21 cellular contexts compared by ENCODE assay signal in genomic region chr16:22022151-22022550, GRCh38. TPM values are rescaled to one million over a fixed set of nuclear protein-coding genes. Genes with fewer than 3 reads are reported as not detected.
DNase-seq lines count a peak whose midpoint lies in the region; ATAC-seq and TF ChIP-seq lines count a peak whose summit lies in the region.
"Had no signal": no experiment of that assay in that cellular context is flagged by ENCODE, and none has a peak within 500 bp of the region (broad histone marks: within the 10 kb centered on the region; RNA-seq: fewer than 3 reads in every experiment).

No MANE protein-coding gene starts in this region.

- CTCF ChIA-PET in HCT116 (lab: Charles Lee) = interaction anchor here (1.1 kb wide), 1 partner anchor 56 kb away, joined by 3 read pairs; no protein-coding TSS in a partner anchor

- WGBS in trophoblast cell (ENCODE audit: extremely low coverage, insufficient coverage, insufficient read length) = no CpG with 5 or more reads among the region's 5 CpGs

- H3K27me3 Mint-ChIP-seq in immature natural killer cell (ENCODE audit: low read depth in 3 of 3) = no peaks in the 10 kb centered on the region
- no peaks in the 10 kb centered on the region for H3K27me3 Mint-ChIP-seq in naive thymus-derived CD8-positive, alpha-beta T cell

- ATAC-seq in HCT116 = no peak
- ATAC-seq in naive thymus-derived CD8-positive, alpha-beta T cell = no peak
- ATAC-seq: A549; CD8-positive, alpha-beta T cell; GM12878; K562 had no signal

- no peaks in the 10 kb centered on the region for H3K36me3 Mint-ChIP-seq in immature natural killer cell
- H3K36me3 Mint-ChIP-seq in naive thymus-derived CD8-positive, alpha-beta T cell = peaks cover 0 to 3% (median 2%) of the 10 kb centered on the region in 3 donors

- H2BK12ac ChIP-seq in trophoblast cell (ENCODE audit: low read length) = no peak overlapping the region

- no peak overlapping the region for H3K4ac ChIP-seq in trophoblast cell (ENCODE audit: low read depth, low read length)

- POLR2A ChIA-PET in HCT116 (lab: Charles Lee) = no interaction called here
- POLR2A ChIA-PET in naive thymus-derived CD8-positive, alpha-beta T cell (lab: Charles Lee) = no interaction called here

- H3K79me2 ChIP-seq in HCT116 (ENCODE audit: insufficient read depth, low read length) = peaks cover 92% of the 10 kb centered on the region
- no peaks in the 10 kb centered on the region for H3K79me2 ChIP-seq in trophoblast cell (ENCODE audit: control insufficient read depth, insufficient read depth, low read length, poor library complexity)

- no peak for TF ChIP-seq CTCF in HCT116 (IDR thresholded peaks at IDR 0.05 in 2 of 3, conservative IDR thresholded peaks at IDR 0.05 in 1 of 3; ENCODE audit: borderline replicate concordance in 1 of 3, insufficient read depth in 1 of 3, low read depth in 2 of 3, low read length in 2 of 3)
- no peak for TF ChIP-seq CTCF in Peyer's patch (IDR thresholded peaks at IDR 0.05)

- H3K9me2 ChIP-seq in HCT116 (ENCODE audit: insufficient read depth) = no peaks in the 10 kb centered on the region

- H3K4me3 Mint-ChIP-seq in immature natural killer cell = no peak overlapping the region
- H3K4me3 Mint-ChIP-seq in naive thymus-derived CD8-positive, alpha-beta T cell = no peak overlapping the region
- H3K4me3 Mint-ChIP-seq: CD14-positive monocyte; CD8-positive, alpha-beta T cell; H9 had no signal

- peak overlapping the region in 1 of 6 donors; percentile 32 for H3K27ac Mint-ChIP-seq in immature natural killer cell
- peak overlapping the region in 1 of 10 donors; percentile 60 for H3K27ac Mint-ChIP-seq in naive thymus-derived CD8-positive, alpha-beta T cell
- H3K27ac Mint-ChIP-seq: CD14-positive monocyte, H9 had no signal

- intact Hi-C loops in HCT116 (cut with micrococcal nuclease) = no loop called here

- no peak for TF ChIP-seq POLR2A in HCT116 (IDR thresholded peaks at IDR 0.05; ENCODE audit: borderline replicate concordance, extremely low read depth, insufficient read depth, insufficient read length)
- TF ChIP-seq POLR2A in Peyer's patch (IDR thresholded peaks at IDR 0.05) = no peak

- H2BK5ac ChIP-seq in trophoblast cell (ENCODE audit: low read depth, low read length, poor library complexity) = no peak overlapping the region

- H3K23ac ChIP-seq in trophoblast cell (ENCODE audit: low read length) = no peak overlapping the region

- H3K4me1 Mint-ChIP-seq in immature natural killer cell = peaks cover 11 to 40% of the 10 kb centered on the region in 2 donors
- H3K4me1 Mint-ChIP-seq in naive thymus-derived CD8-positive, alpha-beta T cell = peaks cover 25 to 52% (median 43%) of the 10 kb centered on the region in 4 donors

- DNase-seq in NCI-H2171 treated with DMSO at 0.1 percent for 48 hours (lab: John Stamatoyannopoulos, UW) = peak; percentile 22
- no peak for DNase-seq in NCI-H2171 (lab: John Stamatoyannopoulos, UW)
- DNase-seq in HCT116 (ENCODE audit: low read depth, low spot score) = no peak
- DNase-seq in NCI-H82 treated with DMSO at 0.1 percent for 48 hours (lab: John Stamatoyannopoulos, UW; ENCODE audit: unreplicated experiment) = peak; percentile 34
- peak; percentile 63 to 82 for DNase-seq in trophoblast cell
- no peak for DNase-seq in immature natural killer cell
- DNase-seq in naive thymus-derived CD8-positive, alpha-beta T cell = no peak
- no peak for DNase-seq in Peyer's patch
- DNase-seq: Calu3; CD8-positive, alpha-beta T cell; DMS79 treated with DMSO at 0.1 percent for 48 hours; GOT3; H9 had no signal

- H3K9me3 Mint-ChIP-seq in immature natural killer cell = no peaks in the 10 kb centered on the region
- no peaks in the 10 kb centered on the region for H3K9me3 Mint-ChIP-seq in naive thymus-derived CD8-positive, alpha-beta T cell
- H3K9me3 Mint-ChIP-seq: CD14-positive monocyte; CD8-positive, alpha-beta T cell; H9 had no signal

- no peak overlapping the region for H2AK5ac ChIP-seq in trophoblast cell (ENCODE audit: low read length)

- H3K27me3 ChIP-seq in HCT116 (ENCODE audit: insufficient read depth, low read length) (no peaks in the 10 kb centered on the region), trophoblast cell (ENCODE audit: insufficient read depth, low read length) (no peaks in the 10 kb centered on the region), Peyer's patch (no peaks in the 10 kb centered on the region)
- H3K27me3 ChIP-seq: BLaER1 had no signal

- H4K91ac ChIP-seq in trophoblast cell (ENCODE audit: low read depth, low read length) = no peak overlapping the region

- H3K4me3 ChIP-seq in HCT116 (replicated peaks in 1 of 2; ENCODE audit: low read depth in 1 of 2, low read length in 2 of 2) (no peak overlapping the region), trophoblast cell (ENCODE audit: low read depth, low read length) (no peak overlapping the region), Peyer's patch (no peak overlapping the region)
- H3K4me3 ChIP-seq: A549, BLaER1, GM12878, K562 had no signal

- TF ChIP-seq RAD21 in HCT116 (IDR thresholded peaks at IDR 0.05; ENCODE audit: low read depth) = no peak

- peaks cover 78 to 94% of the 10 kb centered on the region in 2 experiments for H3K4me1 ChIP-seq in HCT116 (ENCODE audit: control insufficient read depth in 1 of 2, insufficient read depth in 2 of 2, low read length in 2 of 2)
- no peaks in the 10 kb centered on the region for H3K4me1 ChIP-seq in trophoblast cell (ENCODE audit: control insufficient read depth in 1 of 2, insufficient read depth in 2 of 2, low read length in 2 of 2)
- H3K4me1 ChIP-seq in Peyer's patch = peaks cover 0 to 3% (median 0%) of the 10 kb centered on the region in 4 donors

- no peak overlapping the region for H3K18ac ChIP-seq in trophoblast cell (ENCODE audit: low read length)

- BruUV-seq in HCT116 (replicated peaks; lab: Mats Ljungman, UMichigan) = no TSS peak

- no peak overlapping the region for H3K14ac ChIP-seq in trophoblast cell (ENCODE audit: low read length)

- H2AFZ ChIP-seq in HCT116 (ENCODE audit: low read depth, low read length, poor library complexity, severe bottlenecking) = no peak overlapping the region
- H2AFZ ChIP-seq in trophoblast cell (ENCODE audit: insufficient read depth, low read length, poor library complexity) = no peak overlapping the region

- RAD21 ChIA-PET in HCT116 (lab: Charles Lee; ENCODE audit: low non-redundant PET in 1 of 2, low total read pairs in 2 of 2, uncharacterized antibody in 2 of 2, unreplicated experiment in 2 of 2) = no interaction called here

- H4K8ac ChIP-seq in trophoblast cell (ENCODE audit: low read depth, low read length) = no peak overlapping the region

- H3K27ac ChIP-seq in HCT116 (ENCODE audit: low read depth, low read length) (peak overlapping the region; percentile 33), trophoblast cell (ENCODE audit: low read depth, low read length) (no peak overlapping the region), Peyer's patch (no peak overlapping the region)
- H3K27ac ChIP-seq: 22Rv1, A549, BLaER1, HL-60 had no signal

- no peak overlapping the region for H4K12ac ChIP-seq in trophoblast cell (ENCODE audit: low read depth, low read length)

- peak overlapping the region; percentile 2; the same call in 1 of the 2 replicates for H3K9ac ChIP-seq in HCT116 (ENCODE audit: low read length)
- H3K9ac ChIP-seq in trophoblast cell (ENCODE audit: low read length) = no peak overlapping the region
- H3K9ac ChIP-seq: BLaER1 had no signal

- H3K79me1 ChIP-seq in trophoblast cell (ENCODE audit: low read length) = no peaks in the 10 kb centered on the region

- H2BK120ac ChIP-seq in trophoblast cell (ENCODE audit: insufficient read depth, low read length, poor library complexity) = no peak overlapping the region

- H4K20me1 ChIP-seq in HCT116 (ENCODE audit: insufficient read depth) = no peaks in the 10 kb centered on the region

- no peaks in the 10 kb centered on the region for H3K36me3 ChIP-seq in HCT116 (ENCODE audit: control insufficient read depth in 1 of 2, insufficient read depth in 2 of 2, low read length in 2 of 2)
- H3K36me3 ChIP-seq in trophoblast cell (ENCODE audit: control insufficient read depth in 1 of 2, insufficient read depth in 2 of 2, low read length in 2 of 2) = no peaks in the 10 kb centered on the region
- no peaks in the 10 kb centered on the region for H3K36me3 ChIP-seq in Peyer's patch
- H3K36me3 ChIP-seq: BLaER1 had no signal

- no peaks in the 10 kb centered on the region for H3K9me3 ChIP-seq in HCT116 (ENCODE audit: control insufficient read depth in 1 of 2, insufficient read depth in 1 of 2, low read depth in 1 of 2, low read length in 2 of 2)
- H3K9me3 ChIP-seq in trophoblast cell (ENCODE audit: insufficient read depth, low read depth, low read length) = no peaks in the 10 kb centered on the region
- no peaks in the 10 kb centered on the region for H3K9me3 ChIP-seq in Peyer's patch
- H3K9me3 ChIP-seq: A549, BLaER1 had no signal

- H3K4me2 ChIP-seq in HCT116 (ENCODE audit: low read length) = peak overlapping the region; percentile 56
- H3K4me2 ChIP-seq in trophoblast cell (ENCODE audit: low read length) = no peak overlapping the region
- H3K4me2 ChIP-seq: A549, BLaER1 had no signal

TF ChIP-seq in HCT116, 20 proteins besides CTCF, POLR2A, EP300 and RAD21 (continues in another document):
- TF ChIP-seq YY1 (IDR thresholded peaks at IDR 0.05; ENCODE audit: extremely low read depth, insufficient replicate concordance, low read depth, low read length) = no peak
- no peak for TF ChIP-seq EZH2 (IDR thresholded peaks at IDR 0.05)

RNA-seq across cellular contexts. Expression of gene MOSMO, which starts 14.2 kb away (rescaled TPM):
- 27.6 TPM for total RNA-seq in HCT116 (2021; ENCODE audit: unreplicated experiment)
- 8.6 and 13.5 TPM in 2 replicates for polyA plus RNA-seq in HCT116 (2012)
- 7.0 and 7.4 TPM in 2 replicates for polyA plus RNA-seq in trophoblast cell (2013)
- 1 to 10 TPM; 1.7 to 3.7 (median 3.2) TPM for polyA plus RNA-seq in immature natural killer cell
- 10 to 100 TPM; 15.6 to 18.9 TPM for total RNA-seq in naive thymus-derived CD8-positive, alpha-beta T cell
- 1 to 10 TPM; 4.7 to 6.5 (median 4.9) TPM for polyA plus RNA-seq in naive thymus-derived CD8-positive, alpha-beta T cell
- total RNA-seq in Peyer's patch = 10 to 100 TPM in 3 of 4 donors, 1 to 10 TPM in 1; 9.9 to 28.0 (median 13.4) TPM

RNA-seq across cellular contexts. Expression of gene PDZD9, which starts 21.2 kb away (rescaled TPM):
- total RNA-seq in HCT116 (2021; ENCODE audit: unreplicated experiment) (not detected), Peyer's patch (not detected)
- polyA plus RNA-seq in HCT116 (2012) = 0.05 and 0.23 TPM in 2 replicates
- not detected in 2 replicates for polyA plus RNA-seq in trophoblast cell (2013)
- not detected for polyA plus RNA-seq in immature natural killer cell
- not detected for total RNA-seq in naive thymus-derived CD8-positive, alpha-beta T cell
- under 1 TPM in 2 of 3 donors, not detected in 1; 0.19 to 0.30 TPM for polyA plus RNA-seq in naive thymus-derived CD8-positive, alpha-beta T cell
- total RNA-seq: Calu3; CD8-positive, alpha-beta T cell; GM12878; H9; HT1080; K562 had no signal
- polyA plus RNA-seq: A549 had no signal

Comparison
In these comparisons a context has a peak if more than half of its experiments do, and no peak if none do; other contexts are left out.
1. DNase-seq: peak in NCI-H2171 treated with DMSO at 0.1 percent for 48 hours (single experiment), NCI-H82 treated with DMSO at 0.1 percent for 48 hours (single experiment) and trophoblast cell (2 of 2); none in NCI-H2171 (single experiment), HCT116 (single experiment), immature natural killer cell (0 of 3), naive thymus-derived CD8-positive, alpha-beta T cell (0 of 10) and Peyer's patch (0 of 3).